Comparison of ENCODE assay signal across 1 cellular context in the genomic region with DNA sequence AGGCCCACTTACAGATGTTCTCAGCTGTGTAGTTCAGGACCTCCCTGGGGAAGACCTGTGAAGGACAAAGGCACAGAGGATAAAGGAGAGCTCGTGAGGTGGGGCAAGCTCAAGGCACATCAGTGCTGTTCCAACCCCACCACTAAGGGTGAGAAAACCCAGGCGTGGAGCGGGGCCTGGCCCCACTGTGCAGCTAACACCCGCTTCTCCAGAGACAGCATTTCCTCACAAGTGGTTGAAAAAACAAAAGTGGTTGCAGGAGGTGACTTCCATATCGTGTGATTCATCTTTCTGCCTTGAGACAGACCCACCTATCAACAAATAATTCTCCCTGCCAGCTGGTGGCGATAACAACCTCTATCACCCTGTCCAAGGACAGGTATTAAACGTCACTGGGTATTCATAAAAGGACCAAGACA.
TF ChIP-seq lines count a peak whose summit lies in the region.

No MANE protein-coding gene starts in this region.

TF ChIP-seq in GM23338, 12 proteins besides CTCF, POLR2A, EP300 and RAD21 (continued from another document):
- TF ChIP-seq, protein P1, sequence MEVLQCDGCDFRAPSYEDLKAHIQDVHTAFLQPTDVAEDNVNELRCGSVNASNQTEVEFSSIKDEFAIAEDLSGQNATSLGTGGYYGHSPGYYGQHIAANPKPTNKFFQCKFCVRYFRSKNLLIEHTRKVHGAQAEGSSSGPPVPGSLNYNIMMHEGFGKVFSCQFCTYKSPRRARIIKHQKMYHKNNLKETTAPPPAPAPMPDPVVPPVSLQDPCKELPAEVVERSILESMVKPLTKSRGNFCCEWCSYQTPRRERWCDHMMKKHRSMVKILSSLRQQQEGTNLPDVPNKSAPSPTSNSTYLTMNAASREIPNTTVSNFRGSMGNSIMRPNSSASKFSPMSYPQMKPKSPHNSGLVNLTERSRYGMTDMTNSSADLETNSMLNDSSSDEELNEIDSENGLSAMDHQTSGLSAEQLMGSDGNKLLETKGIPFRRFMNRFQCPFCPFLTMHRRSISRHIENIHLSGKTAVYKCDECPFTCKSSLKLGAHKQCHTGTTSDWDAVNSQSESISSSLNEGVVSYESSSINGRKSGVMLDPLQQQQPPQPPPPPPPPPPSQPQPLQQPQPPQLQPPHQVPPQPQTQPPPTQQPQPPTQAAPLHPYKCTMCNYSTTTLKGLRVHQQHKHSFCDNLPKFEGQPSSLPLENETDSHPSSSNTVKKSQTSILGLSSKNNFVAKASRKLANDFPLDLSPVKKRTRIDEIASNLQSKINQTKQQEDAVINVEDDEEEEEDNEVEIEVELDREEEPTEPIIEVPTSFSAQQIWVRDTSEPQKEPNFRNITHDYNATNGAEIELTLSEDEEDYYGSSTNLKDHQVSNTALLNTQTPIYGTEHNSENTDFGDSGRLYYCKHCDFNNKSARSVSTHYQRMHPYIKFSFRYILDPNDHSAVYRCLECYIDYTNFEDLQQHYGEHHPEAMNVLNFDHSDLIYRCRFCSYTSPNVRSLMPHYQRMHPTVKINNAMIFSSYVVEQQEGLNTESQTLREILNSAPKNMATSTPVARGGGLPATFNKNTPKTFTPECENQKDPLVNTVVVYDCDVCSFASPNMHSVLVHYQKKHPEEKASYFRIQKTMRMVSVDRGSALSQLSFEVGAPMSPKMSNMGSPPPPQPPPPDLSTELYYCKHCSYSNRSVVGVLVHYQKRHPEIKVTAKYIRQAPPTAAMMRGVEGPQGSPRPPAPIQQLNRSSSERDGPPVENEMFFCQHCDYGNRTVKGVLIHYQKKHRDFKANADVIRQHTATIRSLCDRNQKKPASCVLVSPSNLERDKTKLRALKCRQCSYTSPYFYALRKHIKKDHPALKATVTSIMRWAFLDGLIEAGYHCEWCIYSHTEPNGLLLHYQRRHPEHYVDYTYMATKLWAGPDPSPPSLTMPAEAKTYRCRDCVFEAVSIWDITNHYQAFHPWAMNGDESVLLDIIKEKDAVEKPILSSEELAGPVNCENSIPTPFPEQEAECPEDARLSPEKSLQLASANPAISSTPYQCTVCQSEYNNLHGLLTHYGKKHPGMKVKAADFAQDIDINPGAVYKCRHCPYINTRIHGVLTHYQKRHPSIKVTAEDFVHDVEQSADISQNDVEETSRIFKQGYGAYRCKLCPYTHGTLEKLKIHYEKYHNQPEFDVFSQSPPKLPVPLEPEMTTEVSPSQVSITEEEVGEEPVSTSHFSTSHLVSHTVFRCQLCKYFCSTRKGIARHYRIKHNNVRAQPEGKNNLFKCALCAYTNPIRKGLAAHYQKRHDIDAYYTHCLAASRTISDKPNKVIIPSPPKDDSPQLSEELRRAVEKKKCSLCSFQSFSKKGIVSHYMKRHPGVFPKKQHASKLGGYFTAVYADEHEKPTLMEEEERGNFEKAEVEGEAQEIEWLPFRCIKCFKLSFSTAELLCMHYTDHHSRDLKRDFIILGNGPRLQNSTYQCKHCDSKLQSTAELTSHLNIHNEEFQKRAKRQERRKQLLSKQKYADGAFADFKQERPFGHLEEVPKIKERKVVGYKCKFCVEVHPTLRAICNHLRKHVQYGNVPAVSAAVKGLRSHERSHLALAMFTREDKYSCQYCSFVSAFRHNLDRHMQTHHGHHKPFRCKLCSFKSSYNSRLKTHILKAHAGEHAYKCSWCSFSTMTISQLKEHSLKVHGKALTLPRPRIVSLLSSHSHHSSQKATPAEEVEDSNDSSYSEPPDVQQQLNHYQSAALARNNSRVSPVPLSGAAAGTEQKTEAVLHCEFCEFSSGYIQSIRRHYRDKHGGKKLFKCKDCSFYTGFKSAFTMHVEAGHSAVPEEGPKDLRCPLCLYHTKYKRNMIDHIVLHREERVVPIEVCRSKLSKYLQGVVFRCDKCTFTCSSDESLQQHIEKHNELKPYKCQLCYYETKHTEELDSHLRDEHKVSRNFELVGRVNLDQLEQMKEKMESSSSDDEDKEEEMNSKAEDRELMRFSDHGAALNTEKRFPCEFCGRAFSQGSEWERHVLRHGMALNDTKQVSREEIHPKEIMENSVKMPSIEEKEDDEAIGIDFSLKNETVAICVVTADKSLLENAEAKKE (CRISPR knock-in tag; IDR thresholded peaks at IDR 0.05): no peak
- TF ChIP-seq POLR2AphosphoS5 (IDR thresholded peaks at IDR 0.05; ENCODE audit: low read depth) (no peak), EZH2 (IDR thresholded peaks at IDR 0.05; ENCODE audit: low read depth, unreplicated experiment) (no peak), ZNF114 (CRISPR knock-in tag; IDR thresholded peaks at IDR 0.05) (no peak), STAT1 (IDR thresholded peaks at IDR 0.05; ENCODE audit: unreplicated experiment) (no peak), JUNB (IDR thresholded peaks at IDR 0.05; ENCODE audit: unreplicated experiment) (no peak)
- TF ChIP-seq, protein P2, sequence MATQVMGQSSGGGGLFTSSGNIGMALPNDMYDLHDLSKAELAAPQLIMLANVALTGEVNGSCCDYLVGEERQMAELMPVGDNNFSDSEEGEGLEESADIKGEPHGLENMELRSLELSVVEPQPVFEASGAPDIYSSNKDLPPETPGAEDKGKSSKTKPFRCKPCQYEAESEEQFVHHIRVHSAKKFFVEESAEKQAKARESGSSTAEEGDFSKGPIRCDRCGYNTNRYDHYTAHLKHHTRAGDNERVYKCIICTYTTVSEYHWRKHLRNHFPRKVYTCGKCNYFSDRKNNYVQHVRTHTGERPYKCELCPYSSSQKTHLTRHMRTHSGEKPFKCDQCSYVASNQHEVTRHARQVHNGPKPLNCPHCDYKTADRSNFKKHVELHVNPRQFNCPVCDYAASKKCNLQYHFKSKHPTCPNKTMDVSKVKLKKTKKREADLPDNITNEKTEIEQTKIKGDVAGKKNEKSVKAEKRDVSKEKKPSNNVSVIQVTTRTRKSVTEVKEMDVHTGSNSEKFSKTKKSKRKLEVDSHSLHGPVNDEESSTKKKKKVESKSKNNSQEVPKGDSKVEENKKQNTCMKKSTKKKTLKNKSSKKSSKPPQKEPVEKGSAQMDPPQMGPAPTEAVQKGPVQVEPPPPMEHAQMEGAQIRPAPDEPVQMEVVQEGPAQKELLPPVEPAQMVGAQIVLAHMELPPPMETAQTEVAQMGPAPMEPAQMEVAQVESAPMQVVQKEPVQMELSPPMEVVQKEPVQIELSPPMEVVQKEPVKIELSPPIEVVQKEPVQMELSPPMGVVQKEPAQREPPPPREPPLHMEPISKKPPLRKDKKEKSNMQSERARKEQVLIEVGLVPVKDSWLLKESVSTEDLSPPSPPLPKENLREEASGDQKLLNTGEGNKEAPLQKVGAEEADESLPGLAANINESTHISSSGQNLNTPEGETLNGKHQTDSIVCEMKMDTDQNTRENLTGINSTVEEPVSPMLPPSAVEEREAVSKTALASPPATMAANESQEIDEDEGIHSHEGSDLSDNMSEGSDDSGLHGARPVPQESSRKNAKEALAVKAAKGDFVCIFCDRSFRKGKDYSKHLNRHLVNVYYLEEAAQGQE (IDR thresholded peaks at IDR 0.05; ENCODE audit: unreplicated experiment): no peak
- TF ChIP-seq, protein P3, sequence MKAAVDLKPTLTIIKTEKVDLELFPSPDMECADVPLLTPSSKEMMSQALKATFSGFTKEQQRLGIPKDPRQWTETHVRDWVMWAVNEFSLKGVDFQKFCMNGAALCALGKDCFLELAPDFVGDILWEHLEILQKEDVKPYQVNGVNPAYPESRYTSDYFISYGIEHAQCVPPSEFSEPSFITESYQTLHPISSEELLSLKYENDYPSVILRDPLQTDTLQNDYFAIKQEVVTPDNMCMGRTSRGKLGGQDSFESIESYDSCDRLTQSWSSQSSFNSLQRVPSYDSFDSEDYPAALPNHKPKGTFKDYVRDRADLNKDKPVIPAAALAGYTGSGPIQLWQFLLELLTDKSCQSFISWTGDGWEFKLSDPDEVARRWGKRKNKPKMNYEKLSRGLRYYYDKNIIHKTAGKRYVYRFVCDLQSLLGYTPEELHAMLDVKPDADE (IDR thresholded peaks at IDR 0.05): no peak
